20 cellular contexts compared by ENCODE assay signal in the genomic region with DNA sequence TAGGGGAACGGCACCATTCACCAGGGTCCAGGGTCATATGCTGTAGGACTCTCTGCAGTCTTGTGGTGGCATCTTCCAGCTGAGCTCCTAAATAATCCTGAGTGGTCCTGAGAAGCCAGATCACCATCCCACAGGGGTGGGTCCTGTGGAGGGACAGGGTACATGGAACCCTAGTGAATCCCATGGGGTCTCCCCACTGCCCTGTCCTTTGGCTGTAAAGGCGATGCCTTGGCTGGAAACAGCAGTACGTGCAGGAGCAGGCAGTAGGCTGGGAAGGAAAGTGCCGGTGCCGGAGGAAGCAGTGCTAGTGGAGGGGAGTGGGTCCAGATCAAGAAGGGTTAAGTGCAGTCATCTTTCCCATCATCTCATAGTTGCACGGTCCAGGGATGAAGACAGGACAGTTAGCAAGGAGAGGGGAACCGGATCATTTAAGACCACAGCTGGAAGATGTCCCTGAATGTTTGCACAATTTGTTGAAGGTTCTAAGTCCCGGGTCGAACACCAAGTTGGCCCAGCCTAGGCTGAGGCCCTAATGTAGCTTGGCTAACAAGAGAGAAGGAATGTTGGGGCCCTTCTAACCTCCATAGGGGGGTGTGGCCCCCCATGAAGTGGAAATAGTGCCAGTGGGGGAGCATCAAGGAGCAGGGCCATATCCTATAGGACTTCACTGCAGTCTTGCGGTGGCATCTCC. TPM values are rescaled to one million over a fixed set of nuclear protein-coding genes. Genes with fewer than 3 reads are reported as not detected.
A peak's percentile ranks its signal among the peaks of the same experiment; 100 is the strongest.
DNase-seq lines count a peak whose midpoint lies in the region; ATAC-seq and TF ChIP-seq lines count a peak whose summit lies in the region.
"Had no signal": no experiment of that assay in that cellular context is flagged by ENCODE, and none has a peak within 500 bp of the region (broad histone marks: within the 10 kb centered on the region; RNA-seq: fewer than 3 reads in every experiment).

No MANE protein-coding gene starts in this region.

- peaks cover 15 to 32% of the 10 kb centered on the region in 2 donors for H3K4me1 Mint-ChIP-seq in natural killer cell

- no peak overlapping the region for H3K4me3 ChIP-seq in right atrium auricular region
- H3K4me3 ChIP-seq in osteoblast (ENCODE audit: insufficient read depth, low read length), result no peak overlapping the region
- H3K4me3 ChIP-seq: BLaER1 had no signal

- H4K20me1 ChIP-seq in osteoblast (ENCODE audit: insufficient read depth, low read length), result no peaks in the 10 kb centered on the region
- H4K20me1 ChIP-seq: BLaER1 had no signal

- TF ChIP-seq CTCF in right atrium auricular region (IDR thresholded peaks at IDR 0.05) (no peak), osteoblast (IDR thresholded peaks at IDR 0.05; ENCODE audit: extremely low read depth, low read depth, low read length) (no peak), natural killer cell (IDR thresholded peaks at IDR 0.05) (no peak)

- H3K4me2 ChIP-seq in osteoblast (ENCODE audit: insufficient read depth, low read length), result no peak overlapping the region

- H3K27me3 Mint-ChIP-seq in natural killer cell (ENCODE audit: low read depth in 2 of 2), result peaks cover 4 to 23% of the 10 kb centered on the region in 2 donors

- DNase-seq in cardiac septum (ENCODE audit: low spot score) (peak; percentile 41), right atrium auricular region (ENCODE audit: low spot score) (no peak), erythroblast (lab: John Stamatoyannopoulos, UW) (peak; percentile 32 to 49), osteoblast (ENCODE audit: insufficient read length, low spot score, missing footprints) (peak; percentile 62), dedifferentiated amniotic fluid mesenchymal stem cell (ENCODE audit: extremely low spot score) (no peak), natural killer cell (no peak)
- DNase-seq: CD8-positive, alpha-beta memory T cell; DMS79; GOT3; KG1; NCI-H1417; NCI-H187 treated with DMSO at 0.1 percent for 48 hours; NCI-H226; NCI-H524 treated with DMSO at 0.1 percent for 48 hours; PC-3; RPMI8226; SIG-M5 had no signal

- H2AFZ ChIP-seq in osteoblast (ENCODE audit: low read length), result no peak overlapping the region

- H3K27ac Mint-ChIP-seq in natural killer cell, result no peak overlapping the region

- intact Hi-C loops in cardiac septum (cut with DNase I) (no loop called here), natural killer cell (cut with micrococcal nuclease) (no loop called here)

- peaks cover 0 to 5% of the 10 kb centered on the region in 2 donors for H3K9me3 Mint-ChIP-seq in natural killer cell

- no peaks in the 10 kb centered on the region for H3K9me3 ChIP-seq in right atrium auricular region
- H3K9me3 ChIP-seq in osteoblast (ENCODE audit: low read depth, low read length), result no peaks in the 10 kb centered on the region

- no peaks in the 10 kb centered on the region for H3K79me2 ChIP-seq in osteoblast (ENCODE audit: insufficient read depth, low read length)

- H3K27ac ChIP-seq in right atrium auricular region (no peak overlapping the region), osteoblast (ENCODE audit: low read depth, low read length) (no peak overlapping the region)
- H3K27ac ChIP-seq: BLaER1 had no signal

- TF ChIP-seq POLR2A in erythroblast (IDR thresholded peaks at IDR 0.05; ENCODE audit: low read length), result peak; percentile 47

- ATAC-seq in natural killer cell, result no peak
- no peak for ATAC-seq in HG03280 (IDR thresholded peaks at IDR 0.05; ENCODE audit: unreplicated experiment)
- ATAC-seq: PC-3 had no signal

- H3K36me3 Mint-ChIP-seq in natural killer cell, result no peaks in the 10 kb centered on the region

- H3K36me3 ChIP-seq in right atrium auricular region (no peaks in the 10 kb centered on the region), osteoblast (ENCODE audit: insufficient read depth, low read length) (no peaks in the 10 kb centered on the region)
- H3K36me3 ChIP-seq: BLaER1 had no signal

- H3K4me1 ChIP-seq in right atrium auricular region (peaks cover 0 to 11% of the 10 kb centered on the region in 2 donors), osteoblast (ENCODE audit: insufficient read depth, low read length) (no peaks in the 10 kb centered on the region)

- H3K27me3 ChIP-seq in right atrium auricular region (no peaks in the 10 kb centered on the region), osteoblast (ENCODE audit: insufficient read depth, low read length) (no peaks in the 10 kb centered on the region)
- H3K27me3 ChIP-seq: BLaER1 had no signal

- no peak overlapping the region for H3K4me3 Mint-ChIP-seq in natural killer cell
- H3K4me3 Mint-ChIP-seq: CD8-positive, alpha-beta memory T cell had no signal

RNA-seq across cellular contexts. Expression of gene TSPAN32, which starts 18.1 kb away (rescaled TPM):
- total RNA-seq in cardiac septum, result 26.2 TPM
- 10 to 100 TPM in 1 of 2 donors, 1 to 10 TPM in 1; 2.6 to 15.2 TPM for total RNA-seq in right atrium auricular region
- 0.59 and 1.4 TPM in 2 replicates for total RNA-seq in osteoblast
- total RNA-seq in natural killer cell, result 100 to 1,000 TPM; 268 to 327 (median 299) TPM
- total RNA-seq: A673, PC-3 had no signal

RNA-seq across cellular contexts. Expression of gene C11orf21, which starts 18.2 kb away (rescaled TPM):
- 23.2 TPM for total RNA-seq in cardiac septum
- total RNA-seq in right atrium auricular region, result 10 to 100 TPM in 1 of 2 donors, 1 to 10 TPM in 1; 1.4 to 11.9 TPM
- 0.29 and 0.36 TPM in 2 replicates for total RNA-seq in osteoblast
- 100 to 1,000 TPM; 227 to 325 (median 237) TPM for total RNA-seq in natural killer cell
- total RNA-seq: A673, PC-3 had no signal

RNA-seq across cellular contexts. Expression of gene ASCL2, which starts 49.5 kb away (rescaled TPM):
- total RNA-seq in cardiac septum (not detected), right atrium auricular region (under 1 TPM in 1 of 2 donors, not detected in 1; 0.51 TPM), osteoblast (not detected in 2 replicates), natural killer cell (10 to 100 TPM; 10.8 to 16.8 (median 16.0) TPM)
- total RNA-seq: A673 had no signal

RNA-seq across cellular contexts. Expression of gene CD81, which starts 57.2 kb away (rescaled TPM):
- total RNA-seq in cardiac septum (663 TPM), right atrium auricular region (100 to 1,000 TPM; 433 to 528 TPM), osteoblast (184 and 195 TPM in 2 replicates), natural killer cell (100 to 1,000 TPM; 263 to 292 (median 263) TPM)

Comparison
In these comparisons a context has a peak if more than half of its experiments do, and no peak if none do; other contexts are left out.
1. DNase-seq: peak in cardiac septum (single experiment), erythroblast (2 of 2) and osteoblast (single experiment); none in right atrium auricular region (single experiment), dedifferentiated amniotic fluid mesenchymal stem cell (single experiment) and natural killer cell (single experiment).
2. RNA of gene ASCL2, which starts 49.5 kb away (total RNA-seq): 10.8 to 16.8 TPM in natural killer cell; 0.51 TPM in right atrium auricular region, not detected in cardiac septum (single experiment) and not detected in osteoblast; every median in the first group is over 4 times any median in the second.